Comparison of ENCODE assay signal across 15 cellular contexts in the genomic region with DNA sequence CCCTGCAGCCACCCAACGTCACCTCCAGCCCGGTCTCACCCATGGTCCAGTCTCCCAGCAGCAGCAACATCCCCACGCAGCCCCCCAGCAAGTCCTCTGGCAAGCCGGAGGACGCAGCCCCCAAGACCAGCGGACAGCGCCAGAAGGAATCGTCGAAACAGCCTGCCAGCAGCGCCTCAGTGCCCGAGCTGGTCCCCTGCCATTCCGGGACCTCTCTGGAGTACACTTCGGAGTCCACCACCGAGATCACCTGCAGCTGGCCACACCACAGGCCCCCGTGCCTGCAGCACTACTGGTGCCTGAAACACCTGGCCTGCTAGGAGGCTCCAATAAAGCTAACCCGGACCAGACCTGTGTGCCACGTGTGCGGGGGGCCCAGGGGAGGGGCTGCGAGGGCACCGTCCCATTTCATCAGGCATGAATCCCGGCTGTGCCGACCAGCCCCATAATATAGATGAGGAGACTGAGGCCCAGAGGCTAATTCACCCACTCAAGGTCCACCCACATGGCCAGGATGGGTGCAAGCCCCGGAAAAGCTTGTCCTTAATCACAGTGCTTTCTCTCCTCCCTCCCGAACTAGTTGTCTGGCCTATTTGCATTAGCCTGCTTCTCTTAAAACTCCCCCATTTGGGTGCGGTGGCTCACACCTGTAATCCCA. TPM values are rescaled to one million over a fixed set of nuclear protein-coding genes. Genes with fewer than 3 reads are reported as not detected.
DNase-seq lines count a peak whose midpoint lies in the region; ATAC-seq and TF ChIP-seq lines count a peak whose summit lies in the region.
"Had no signal": no experiment of that assay in that cellular context is flagged by ENCODE, and none has a peak within 500 bp of the region (broad histone marks: within the 10 kb centered on the region; RNA-seq: fewer than 3 reads in every experiment).

No MANE protein-coding gene starts in this region.

- no peak overlapping the region for H2BK120ac ChIP-seq in IMR-90 (ENCODE audit: low read depth, low read length)

- intact Hi-C loops in Right ventricle myocardium inferior (cut with DNase I) (no loop called here), cardiac septum (cut with DNase I) (no loop called here), IMR-90 (cut with micrococcal nuclease) (no loop called here)

- TF ChIP-seq RAD21 in IMR-90 (IDR thresholded peaks at IDR 0.05; ENCODE audit: low read length), result no peak

- CTCF ChIA-PET in IMR-90 (lab: Yijun Ruan, JAX), result no interaction called here

- TF ChIP-seq CTCF in IMR-90 (conservative IDR thresholded peaks at IDR 0.05; ENCODE audit: low read depth, low read length) (no peak), glutamatergic neuron (IDR thresholded peaks at IDR 0.05; ENCODE audit: partially characterized antibody, unreplicated experiment) (no peak)

- H3K27me3 Mint-ChIP-seq in glutamatergic neuron (ENCODE audit: unreplicated experiment), result peaks cover 7% of the 10 kb centered on the region

- H2BK5ac ChIP-seq in IMR-90 (ENCODE audit: low read depth, low read length, poor library complexity, severe bottlenecking), result no peak overlapping the region

- BruUV-seq in IMR-90 (replicated peaks; lab: Mats Ljungman, UMichigan), result no TSS peak

- H4K20me1 ChIP-seq in IMR-90 (ENCODE audit: insufficient read depth, low read length), result no peaks in the 10 kb centered on the region

- no peak overlapping the region for H4K91ac ChIP-seq in IMR-90 (ENCODE audit: insufficient read depth, low read depth, low read length)

- WGBS in IMR-90 (ENCODE audit: extremely low coverage in 2 of 2, insufficient read length in 1 of 2), 2 experiments, result 76% methylated on average over 18 of the region's 25 CpGs; no CpG with 5 or more reads in 1 of the 2 experiments

- H3K23ac ChIP-seq in IMR-90 (ENCODE audit: low read depth, low read length), result no peak overlapping the region

- H3K4ac ChIP-seq in IMR-90 (ENCODE audit: low read depth, low read length), result no peak overlapping the region

- H3K4me3 Mint-ChIP-seq in glutamatergic neuron (ENCODE audit: unreplicated experiment), result no peak overlapping the region
- H3K4me3 Mint-ChIP-seq: CD8-positive, alpha-beta T cell had no signal

- H3K4me1 ChIP-seq in IMR-90 (ENCODE audit: control insufficient read depth, insufficient read depth, low read length), result no peaks in the 10 kb centered on the region

- H2BK20ac ChIP-seq in IMR-90 (ENCODE audit: low read depth, low read length), result no peak overlapping the region

- no peak for TF ChIP-seq POLR2A in IMR-90 (IDR thresholded peaks at IDR 0.05; ENCODE audit: low read depth, low read length)

- H2AFZ ChIP-seq in IMR-90 (replicated peaks; ENCODE audit: low read length, poor library complexity), result peak overlapping the region; percentile 11

- peaks cover 6% of the 10 kb centered on the region for H3K9me3 Mint-ChIP-seq in glutamatergic neuron (ENCODE audit: unreplicated experiment)
- H3K9me3 Mint-ChIP-seq: CD8-positive, alpha-beta T cell had no signal

- DNase-seq in Right ventricle myocardium inferior (ENCODE audit: missing footprints), result peak; percentile 43
- no peak for DNase-seq in cardiac septum (ENCODE audit: low spot score)
- no peak for DNase-seq in IMR-90
- DNase-seq in glutamatergic neuron, result no peak
- DNase-seq: 8988T; CD8-positive, alpha-beta T cell; COR-L47; DND-41; GDM1; KBM-7 had no signal

- no peak overlapping the region for H3K9ac ChIP-seq in IMR-90 (ENCODE audit: low read depth, low read length)

- no peak overlapping the region for H2AK9ac ChIP-seq in IMR-90 (replicated peaks; ENCODE audit: low read depth, low read length, poor library complexity)

- H3K27me3 ChIP-seq in IMR-90 (ENCODE audit: control insufficient read depth, insufficient read depth, low read length), result peaks cover 11% of the 10 kb centered on the region; the same call in 1 of the 2 replicates

- H3K9me1 ChIP-seq in IMR-90 (ENCODE audit: insufficient read depth, low read length), result no peaks in the 10 kb centered on the region

- no peak overlapping the region for H2AK5ac ChIP-seq in IMR-90 (ENCODE audit: low read depth, low read length)

- in situ Hi-C loops in IMR-90 (cut with MboI; ENCODE audit: low sequenced_read_pairs), result no loop called here

- dilution Hi-C loops in IMR-90 (cut with HindIII; ENCODE audit: low sequenced_read_pairs, unreplicated experiment), result no loop called here

- no peaks in the 10 kb centered on the region for H3K36me3 ChIP-seq in IMR-90 (ENCODE audit: control insufficient read depth, insufficient read depth, low read length)

- peaks cover 7% of the 10 kb centered on the region for H3K4me1 Mint-ChIP-seq in glutamatergic neuron (ENCODE audit: low read depth, unreplicated experiment)

- no peak overlapping the region for H3K56ac ChIP-seq in IMR-90 (ENCODE audit: extremely low read depth, insufficient read depth, low read length)

- POLR2A ChIA-PET in IMR-90 (lab: Charles Lee; ENCODE audit: unreplicated experiment), result no interaction called here

- H4K8ac ChIP-seq in IMR-90 (ENCODE audit: low read depth in 2 of 2, low read length in 2 of 2), result no peak overlapping the region

- H3K27ac Mint-ChIP-seq in glutamatergic neuron (ENCODE audit: unreplicated experiment), result peak overlapping the region; percentile 73
- H3K27ac Mint-ChIP-seq: CD8-positive, alpha-beta T cell had no signal

- H3K14ac ChIP-seq in IMR-90 (replicated peaks; ENCODE audit: low read depth, low read length), result no peak overlapping the region

- H2BK15ac ChIP-seq in IMR-90 (ENCODE audit: low read depth, low read length), result no peak overlapping the region

- no peak overlapping the region for H3K4me2 ChIP-seq in IMR-90 (ENCODE audit: low read depth, low read length)

- no peak overlapping the region for H3K18ac ChIP-seq in IMR-90 (ENCODE audit: low read depth, low read length)

- H3K79me1 ChIP-seq in IMR-90 (ENCODE audit: low read depth in 1 of 2, low read length in 2 of 2), result no peaks in the 10 kb centered on the region

- no peaks in the 10 kb centered on the region for H3K36me3 Mint-ChIP-seq in glutamatergic neuron (ENCODE audit: unreplicated experiment)
- H3K36me3 Mint-ChIP-seq: CD8-positive, alpha-beta T cell had no signal

- no peak for ATAC-seq in Right ventricle myocardium inferior
- no peak for ATAC-seq in IMR-90 (ENCODE audit: low read depth)
- ATAC-seq in HG03354 (IDR thresholded peaks at IDR 0.05; ENCODE audit: poor library complexity, severe bottlenecking, unreplicated experiment), result no peak
- no peak for ATAC-seq in HG03039 (IDR thresholded peaks at IDR 0.05; ENCODE audit: unreplicated experiment)
- no peak for ATAC-seq in HG03196 (IDR thresholded peaks at IDR 0.05; ENCODE audit: unreplicated experiment)
- ATAC-seq: CD8-positive, alpha-beta T cell; HCT116 had no signal

- H3K27ac ChIP-seq in IMR-90 (ENCODE audit: insufficient read depth, low read length), result no peak overlapping the region
- H3K27ac ChIP-seq: C4-2B had no signal

- H4K5ac ChIP-seq in IMR-90 (ENCODE audit: low read depth, low read length), result no peak overlapping the region

- H3K4me3 ChIP-seq in IMR-90 (ENCODE audit: insufficient read depth, low read depth, low read length), result no peak overlapping the region

- no peaks in the 10 kb centered on the region for H3K9me3 ChIP-seq in IMR-90 (ENCODE audit: control insufficient read depth, insufficient read depth, low read length)

TF ChIP-seq in IMR-90, 13 proteins besides CTCF, POLR2A, EP300 and RAD21 (continues in another document):
- TF ChIP-seq CEBPB (IDR thresholded peaks at IDR 0.05; ENCODE audit: low read depth, low read length), result no peak
- no peak for TF ChIP-seq FOS (IDR thresholded peaks at IDR 0.05; ENCODE audit: low read depth, low read length)
- TF ChIP-seq, protein P1, sequence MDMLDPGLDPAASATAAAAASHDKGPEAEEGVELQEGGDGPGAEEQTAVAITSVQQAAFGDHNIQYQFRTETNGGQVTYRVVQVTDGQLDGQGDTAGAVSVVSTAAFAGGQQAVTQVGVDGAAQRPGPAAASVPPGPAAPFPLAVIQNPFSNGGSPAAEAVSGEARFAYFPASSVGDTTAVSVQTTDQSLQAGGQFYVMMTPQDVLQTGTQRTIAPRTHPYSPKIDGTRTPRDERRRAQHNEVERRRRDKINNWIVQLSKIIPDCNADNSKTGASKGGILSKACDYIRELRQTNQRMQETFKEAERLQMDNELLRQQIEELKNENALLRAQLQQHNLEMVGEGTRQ (IDR thresholded peaks at IDR 0.05; ENCODE audit: low read depth, low read length), result no peak
- TF ChIP-seq MXI1 (IDR thresholded peaks at IDR 0.05; ENCODE audit: borderline replicate concordance, low read depth, low read length), result no peak

RNA-seq across cellular contexts. Expression of gene REEP6, which starts 6.7 kb away (rescaled TPM):
- total RNA-seq in Right ventricle myocardium inferior (1.1 TPM), cardiac septum (3.3 TPM), IMR-90 (2012; rRNA removed) (1.3 and 1.7 TPM in 2 replicates), glutamatergic neuron (ENCODE audit: unreplicated experiment) (21.5 TPM)
- 2.2 and 3.2 TPM in 2 replicates for polyA plus RNA-seq in IMR-90 (2012; rRNA removed)
- polyA plus RNA-seq in IMR-90 (2012; cell fraction: cytosol; rRNA removed), result 2.8 and 4.8 TPM in 2 replicates
- polyA plus RNA-seq in IMR-90 (2012; cell fraction: nucleus; rRNA removed; ENCODE audit: low replicate concordance), result 2.0 and 2.7 TPM in 2 replicates

RNA-seq across cellular contexts. Expression of gene PCSK4, which starts 7.6 kb away (rescaled TPM):
- total RNA-seq in Right ventricle myocardium inferior (0.89 TPM), cardiac septum (1.5 TPM), IMR-90 (2012; rRNA removed) (0.56 and 0.72 TPM in 2 replicates), glutamatergic neuron (ENCODE audit: unreplicated experiment) (21.2 TPM)
- 1.7 and 2.9 TPM in 2 replicates for polyA plus RNA-seq in IMR-90 (2012; rRNA removed)
- 0.29 and 1.2 TPM in 2 replicates for polyA plus RNA-seq in IMR-90 (2012; cell fraction: cytosol; rRNA removed)
- polyA plus RNA-seq in IMR-90 (2012; cell fraction: nucleus; rRNA removed; ENCODE audit: low replicate concordance), result 31.5 and 85.3 TPM in 2 replicates

RNA-seq across cellular contexts. Expression of gene ADAMTSL5, which starts 15.1 kb away (rescaled TPM):
- 22.9 TPM for total RNA-seq in Right ventricle myocardium inferior
- 69.7 TPM for total RNA-seq in cardiac septum
- 0.83 and 0.90 TPM in 2 replicates for total RNA-seq in IMR-90 (2012; rRNA removed)
- polyA plus RNA-seq in IMR-90 (2012; rRNA removed), result 10.8 and 13.4 TPM in 2 replicates
- 7.7 and 13.2 TPM in 2 replicates for polyA plus RNA-seq in IMR-90 (2012; cell fraction: cytosol; rRNA removed)
- 31.7 and 79.5 TPM in 2 replicates for polyA plus RNA-seq in IMR-90 (2012; cell fraction: nucleus; rRNA removed; ENCODE audit: low replicate concordance)
- 0.83 TPM for total RNA-seq in glutamatergic neuron (ENCODE audit: unreplicated experiment)

RNA-seq across cellular contexts. Expression of gene C19orf25, which starts 18.7 kb away (rescaled TPM):
- total RNA-seq in Right ventricle myocardium inferior (21.5 TPM), cardiac septum (16.9 TPM), IMR-90 (2012; rRNA removed) (10.4 and 10.6 TPM in 2 replicates), glutamatergic neuron (ENCODE audit: unreplicated experiment) (29.2 TPM)
- polyA plus RNA-seq in IMR-90 (2012; rRNA removed), result 34.9 and 40.8 TPM in 2 replicates
- 36.9 and 49.4 TPM in 2 replicates for polyA plus RNA-seq in IMR-90 (2012; cell fraction: cytosol; rRNA removed)
- polyA plus RNA-seq in IMR-90 (2012; cell fraction: nucleus; rRNA removed; ENCODE audit: low replicate concordance), result 25.0 and 47.9 TPM in 2 replicates

RNA-seq across cellular contexts. Expression of gene PLK5, which starts 26.2 kb away (rescaled TPM):
- total RNA-seq in Right ventricle myocardium inferior (not detected), cardiac septum (not detected), IMR-90 (2012; rRNA removed) (not detected in 2 replicates), glutamatergic neuron (ENCODE audit: unreplicated experiment) (0.69 TPM)
- polyA plus RNA-seq in IMR-90 (2012; rRNA removed), result 0.04 TPM in 1 of 2 replicates, not detected in the other
- 0.05 TPM in 1 of 2 replicates, not detected in the other for polyA plus RNA-seq in IMR-90 (2012; cell fraction: cytosol; rRNA removed)
- polyA plus RNA-seq in IMR-90 (2012; cell fraction: nucleus; rRNA removed; ENCODE audit: low replicate concordance), result 0.76 and 1.1 TPM in 2 replicates
- total RNA-seq: CD8-positive, alpha-beta T cell had no signal

Comparison
In these comparisons a context has a peak if more than half of its experiments do, and no peak if none do; other contexts are left out.
1. RNA of gene ADAMTSL5, which starts 15.1 kb away (total RNA-seq): 69.7 TPM in cardiac septum (single experiment) and 22.9 TPM in Right ventricle myocardium inferior (single experiment); 0.83 to 0.90 TPM in IMR-90 and 0.83 TPM in glutamatergic neuron (single experiment); every median in the first group is over 10 times any median in the second.